ENCODE assay signal across 9 cellular contexts in genomic region chr6:88165877-88166492, GRCh38. TPM values are rescaled to one million over a fixed set of nuclear protein-coding genes. Genes with fewer than 3 reads are reported as not detected.
DNase-seq lines count a peak whose midpoint lies in the region; ATAC-seq and TF ChIP-seq lines count a peak whose summit lies in the region.
"Had no signal": no experiment of that assay in that cellular context is flagged by ENCODE, and none has a peak within 500 bp of the region (broad histone marks: within the 10 kb centered on the region; RNA-seq: fewer than 3 reads in every experiment).

TSS of gene CNR1 (minus strand) at chr6:88166347. CDS start at chr6:88145274, 21,073 bp downstream.

- peak; percentile 31 to 62 for ATAC-seq in activated CD4-positive, CD25-positive, alpha-beta regulatory T cell treated with anti-CD3 and anti-CD28 coated beads, Interleukin-2, amount 50 U/mL, for 24 hours
- peak; percentile 69 for ATAC-seq in GM21825 (IDR thresholded peaks at IDR 0.05; ENCODE audit: unreplicated experiment)

- H3K27ac ChIP-seq in VCaP: no peak within 1 kb of the TSS
- H3K27ac ChIP-seq in neural progenitor cell: no peak within 1 kb of the TSS

- peaks cover 9% of the 10 kb centered on the region for H3F3A ChIP-seq in neural progenitor cell (ENCODE audit: low read depth)

- peaks cover 10% of the 10 kb centered on the region for H4K20me1 ChIP-seq in neural progenitor cell (ENCODE audit: low read depth)

- H3K9me3 ChIP-seq in MG63 (no peaks in the 10 kb centered on the region), neural progenitor cell (ENCODE audit: low read depth) (no peaks in the 10 kb centered on the region)

- H3K9ac ChIP-seq in neural progenitor cell: no peak within 1 kb of the TSS

- H3K36me3 Mint-ChIP-seq in neural progenitor cell: no peaks in the 10 kb centered on the region

- TF ChIP-seq CTCF in VCaP (conservative IDR thresholded peaks at IDR 0.05) (peak; percentile 29), fibroblast of pulmonary artery (IDR thresholded peaks at IDR 0.05; ENCODE audit: low read length, missing control alignments) (no peak), neural progenitor cell (IDR thresholded peaks at IDR 0.05) (peak; percentile 8)

- H3K27me3 ChIP-seq in MG63 (peaks cover 38% of the 10 kb centered on the region), neural progenitor cell (peaks cover 77% of the 10 kb centered on the region)

- H3K4me2 ChIP-seq in neural progenitor cell: peak within 1 kb of the TSS; percentile 90

- H3K4me1 Mint-ChIP-seq in neural progenitor cell: peaks cover 15% of the 10 kb centered on the region

- no peaks in the 10 kb centered on the region for H3K4me1 ChIP-seq in neural progenitor cell

- H3K4me3 Mint-ChIP-seq in neural progenitor cell: peak within 1 kb of the TSS; percentile 90

- H3K4me3 ChIP-seq in MG63 (peak within 1 kb of the TSS; percentile 53), fibroblast of pulmonary artery (replicated peaks; ENCODE audit: low read depth, low read length) (peak within 1 kb of the TSS; percentile 52), neural progenitor cell (peak within 1 kb of the TSS; percentile 63)

- no peak for DNase-seq in activated CD4-positive, CD25-positive, alpha-beta regulatory T cell (lab: John Stamatoyannopoulos, UW)
- peak; percentile 70 for DNase-seq in MG63
- peak; percentile 14 for DNase-seq in fibroblast of pulmonary artery (ENCODE audit: low read depth)
- DNase-seq in neural progenitor cell (ENCODE audit: low spot score): peak; percentile 82
- DNase-seq in 8988T: no peak

- no peaks in the 10 kb centered on the region for H3K9me3 Mint-ChIP-seq in neural progenitor cell

- no peak within 1 kb of the TSS for H3K27ac Mint-ChIP-seq in neural progenitor cell

- H3K36me3 ChIP-seq in MG63 (no peaks in the 10 kb centered on the region), neural progenitor cell (no peaks in the 10 kb centered on the region)

- H2AFZ ChIP-seq in neural progenitor cell (replicated peaks): peak within 1 kb of the TSS; percentile 100

- no peaks in the 10 kb centered on the region for H3K79me2 ChIP-seq in neural progenitor cell (ENCODE audit: low read depth)

- peaks cover 30% of the 10 kb centered on the region for H3K27me3 Mint-ChIP-seq in neural progenitor cell (ENCODE audit: insufficient read depth, low read depth)

RNA-seq across cellular contexts. Expression of gene CNR1, which starts in this region (rescaled TPM):
- 0.07 and 0.72 TPM in 2 replicates for total RNA-seq in MG63 (2014; rRNA removed; shearing (Covaris generic); ENCODE audit: low replicate concordance)
- total RNA-seq in neural progenitor cell (ENCODE audit: low replicate concordance): 0.26 and 0.34 TPM in 2 replicates
- total RNA-seq: pulmonary artery endothelial cell had no signal

Comparison
In these comparisons a context has a peak if more than half of its experiments do, and no peak if none do; other contexts are left out.
1. Peak in DNase-seq and H3K4me3 ChIP-seq in MG63; RNA of the gene not detected or under 1 TPM.
2. Peak in DNase-seq, H3K4me3 ChIP-seq and H3K4me2 ChIP-seq in neural progenitor cell; RNA of the gene not detected or under 1 TPM.